ENCODE assay signal across 8 cellular contexts in genomic region chr4:94758700-94759399, GRCh38. TPM values are rescaled to one million over a fixed set of nuclear protein-coding genes. Genes with fewer than 3 reads are reported as not detected.
A peak's percentile ranks its signal among the peaks of the same experiment; 100 is the strongest.
DNase-seq lines count a peak whose midpoint lies in the region; ATAC-seq and TF ChIP-seq lines count a peak whose summit lies in the region.

No MANE protein-coding gene starts in this region.

- no peaks in the 10 kb centered on the region for H3K9me2 ChIP-seq in PC-3 (replicated peaks; ENCODE audit: low read length)

- H3K27ac Mint-ChIP-seq in CD4-positive, CD25-positive, alpha-beta regulatory T cell, result no peak overlapping the region
- H3K27ac Mint-ChIP-seq in neural progenitor cell, result peak overlapping the region; percentile 51

- TF ChIP-seq CTCF in PC-3 (conservative IDR thresholded peaks at IDR 0.05; ENCODE audit: low read depth, low read length) (no peak), neural progenitor cell (IDR thresholded peaks at IDR 0.05) (no peak)

- no peaks in the 10 kb centered on the region for H3F3A ChIP-seq in PC-3 (ENCODE audit: low read length, unreplicated experiment)
- peaks cover 9% of the 10 kb centered on the region for H3F3A ChIP-seq in neural progenitor cell (ENCODE audit: low read depth)

- H3K4me3 ChIP-seq in CD4-positive, CD25-positive, alpha-beta regulatory T cell (ENCODE audit: low read depth, low read length), result no peak overlapping the region
- H3K4me3 ChIP-seq in PC-3 (ENCODE audit: low read length) (peak overlapping the region; percentile 94), neural progenitor cell (peak overlapping the region; percentile 53)

- TSS peak; percentile 52 for BruUV-seq in PC-3 (replicated peaks; lab: Mats Ljungman, UMichigan)

- no peaks in the 10 kb centered on the region for H3K4me1 ChIP-seq in CD4-positive, CD25-positive, alpha-beta regulatory T cell (ENCODE audit: control insufficient read depth, insufficient read depth, low read length, poor library complexity, severe bottlenecking)
- peaks cover 23% of the 10 kb centered on the region for H3K4me1 ChIP-seq in PC-3 (ENCODE audit: insufficient read depth, low read length)
- no peaks in the 10 kb centered on the region for H3K4me1 ChIP-seq in neural progenitor cell

- H3K4me2 ChIP-seq in PC-3 (ENCODE audit: low read length), result peak overlapping the region; percentile 93
- peak overlapping the region; percentile 78 for H3K4me2 ChIP-seq in neural progenitor cell

- peaks cover 4 to 17% (median 6%) of the 10 kb centered on the region in 4 donors for H3K4me1 Mint-ChIP-seq in CD4-positive, CD25-positive, alpha-beta regulatory T cell
- H3K4me1 Mint-ChIP-seq in neural progenitor cell, result peaks cover 26% of the 10 kb centered on the region

- H2AFZ ChIP-seq in PC-3 (ENCODE audit: low read length), result peak overlapping the region; percentile 72
- H2AFZ ChIP-seq in neural progenitor cell (replicated peaks), result peak overlapping the region; percentile 96

- H3K79me2 ChIP-seq in PC-3 (ENCODE audit: low read length), result peaks cover 65% of the 10 kb centered on the region
- H3K79me2 ChIP-seq in neural progenitor cell (ENCODE audit: low read depth), result no peaks in the 10 kb centered on the region

- no peaks in the 10 kb centered on the region for H3K36me3 Mint-ChIP-seq in CD4-positive, CD25-positive, alpha-beta regulatory T cell
- H3K36me3 Mint-ChIP-seq in neural progenitor cell, result no peaks in the 10 kb centered on the region

- no peaks in the 10 kb centered on the region for H3K36me3 ChIP-seq in CD4-positive, CD25-positive, alpha-beta regulatory T cell (ENCODE audit: control insufficient read depth, insufficient read depth, low read length)
- no peaks in the 10 kb centered on the region for H3K36me3 ChIP-seq in PC-3 (ENCODE audit: low read depth, low read length)
- no peaks in the 10 kb centered on the region for H3K36me3 ChIP-seq in neural progenitor cell

- POLR2A ChIA-PET in PC-3 (lab: Charles Lee; ENCODE audit: unreplicated experiment), result interaction anchor here (0.6 to 0.8 kb wide), 2 partner anchors 112 to 365 kb away, joined by 4 to 6 read pairs; no protein-coding TSS in a partner anchor

- no peaks in the 10 kb centered on the region for H3K9me3 ChIP-seq in CD4-positive, CD25-positive, alpha-beta regulatory T cell (ENCODE audit: control insufficient read depth in 2 of 2, low read length in 2 of 2)
- H3K9me3 ChIP-seq in PC-3 (ENCODE audit: low read length) (no peaks in the 10 kb centered on the region), neural progenitor cell (ENCODE audit: low read depth) (no peaks in the 10 kb centered on the region)

- peaks cover 0 to 5% (median 0%) of the 10 kb centered on the region in 7 donors for H3K9me3 Mint-ChIP-seq in CD4-positive, CD25-positive, alpha-beta regulatory T cell
- no peaks in the 10 kb centered on the region for H3K9me3 Mint-ChIP-seq in neural progenitor cell

- H3K27me3 ChIP-seq in CD4-positive, CD25-positive, alpha-beta regulatory T cell (ENCODE audit: control insufficient read depth, insufficient read depth, low read length), result peaks cover 35% of the 10 kb centered on the region
- H3K27me3 ChIP-seq in PC-3 (ENCODE audit: low read length), result no peaks in the 10 kb centered on the region
- H3K27me3 ChIP-seq in neural progenitor cell, result peaks cover 87% of the 10 kb centered on the region

- DNase-seq in CD4-positive, CD25-positive, alpha-beta regulatory T cell, result no peak
- DNase-seq in PC-3 (peak; percentile 36), fibroblast of peridontal ligament (ENCODE audit: extremely low read depth) (peak; percentile 7), neural progenitor cell (ENCODE audit: low spot score) (peak; percentile 48), KG1 (lab: John Stamatoyannopoulos, UW) (no peak), NOMO-1 treated with dmso at 0.1 percent for 144 hours (lab: John Stamatoyannopoulos, UW; ENCODE audit: unreplicated experiment) (no peak)

- H3K4me3 Mint-ChIP-seq in CD4-positive, CD25-positive, alpha-beta regulatory T cell, result peak overlapping the region in 3 of 4 donors; percentile 17 to 81 (median 77)
- H3K4me3 Mint-ChIP-seq in neural progenitor cell, result peak overlapping the region; percentile 91

- H3K27ac ChIP-seq in CD4-positive, CD25-positive, alpha-beta regulatory T cell (ENCODE audit: insufficient read depth, low read length, poor library complexity, severe bottlenecking), result no peak overlapping the region
- peak overlapping the region; percentile 78 for H3K27ac ChIP-seq in PC-3 (ENCODE audit: low read length)
- H3K27ac ChIP-seq in neural progenitor cell, result no peak overlapping the region

- intact Hi-C loops in PC-3 (cut with micrococcal nuclease), result loop anchor here (1.0 to 5.0 kb wide), 4 partner anchors 215 to 336 kb away; partner anchors contain the start of gene PDLIM5

- CTCF ChIA-PET in PC-3 (lab: Charles Lee), result no interaction called here

- peaks cover 77% of the 10 kb centered on the region for H3K27me3 Mint-ChIP-seq in CD4-positive, CD25-positive, alpha-beta regulatory T cell
- H3K27me3 Mint-ChIP-seq in neural progenitor cell (ENCODE audit: insufficient read depth, low read depth), result peaks cover 5% of the 10 kb centered on the region

- no peak for ATAC-seq in CD4-positive, CD25-positive, alpha-beta regulatory T cell (ENCODE audit: low read depth in 2 of 2)
- ATAC-seq in PC-3 (peak; percentile 18), GM21447 (IDR thresholded peaks at IDR 0.05; ENCODE audit: unreplicated experiment) (no peak), HG02678 (IDR thresholded peaks at IDR 0.05; ENCODE audit: unreplicated experiment) (no peak)

- H3K9ac ChIP-seq in PC-3 (ENCODE audit: low read length), result peak overlapping the region; percentile 91
- H3K9ac ChIP-seq in neural progenitor cell, result no peak overlapping the region

- H4K20me1 ChIP-seq in PC-3 (ENCODE audit: low read length) (no peaks in the 10 kb centered on the region), neural progenitor cell (ENCODE audit: low read depth) (no peaks in the 10 kb centered on the region)

RNA-seq across cellular contexts. Expression of gene BMPR1B, which starts 1.1 kb away (rescaled TPM):
- 0.72 TPM for total RNA-seq in CD4-positive, CD25-positive, alpha-beta regulatory T cell
- polyA plus RNA-seq in CD4-positive, CD25-positive, alpha-beta regulatory T cell, result under 1 TPM in 1 of 4 donors, not detected in 3; 0.31 TPM
- total RNA-seq in PC-3 (2014; rRNA removed), result 5.0 and 7.1 TPM in 2 replicates
- 1.4 and 2.7 TPM in 2 replicates for total RNA-seq in neural progenitor cell (ENCODE audit: low replicate concordance)

Comparison
In these comparisons a context has a peak if more than half of its experiments do, and no peak if none do; other contexts are left out.
1. DNase-seq: peak in PC-3 (single experiment), fibroblast of peridontal ligament (single experiment) and neural progenitor cell (single experiment); none in CD4-positive, CD25-positive, alpha-beta regulatory T cell (0 of 3), KG1 (single experiment) and NOMO-1 treated with dmso at 0.1 percent for 144 hours (single experiment).